In the genomic region with DNA sequence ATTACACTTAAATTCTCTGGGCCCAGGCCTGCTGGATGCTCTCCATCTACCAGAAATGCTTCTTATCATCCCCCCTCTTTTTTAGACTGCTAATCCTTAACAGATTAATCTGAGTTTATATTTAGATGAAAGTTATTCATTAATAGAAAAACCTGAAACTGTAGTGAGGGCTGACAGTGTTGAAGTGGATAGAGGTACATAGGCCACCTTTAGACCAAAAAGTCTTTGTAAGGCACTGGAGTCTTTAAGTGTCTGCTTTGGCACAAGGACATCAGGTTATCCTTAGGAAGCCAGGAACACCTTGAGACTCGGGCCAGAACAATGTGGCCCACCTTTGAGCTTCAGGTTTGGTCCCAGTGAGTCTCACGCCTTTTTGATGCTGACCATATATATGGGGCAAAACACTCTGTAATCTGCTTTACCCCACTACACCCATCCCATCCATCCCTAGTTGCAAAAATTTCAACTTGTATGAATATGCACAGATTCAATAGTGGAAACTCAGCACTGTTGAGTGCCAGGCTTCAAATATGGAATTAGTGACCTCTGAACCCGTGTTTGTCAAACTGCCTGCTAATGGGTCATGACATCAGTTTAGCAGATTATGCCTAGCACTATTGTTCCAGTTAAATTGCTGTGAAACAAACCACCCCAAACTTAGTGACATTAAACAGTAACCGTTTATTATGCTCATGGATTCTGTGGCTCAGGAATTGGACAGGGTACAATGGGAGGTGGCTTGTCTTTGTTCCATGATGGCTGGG, we compare ENCODE assay signal across 2 cellular contexts.
TF ChIP-seq lines count a peak whose summit lies in the region.

No MANE protein-coding gene starts in this region.

TF ChIP-seq in GM12878, 131 proteins besides CTCF, POLR2A, EP300 and RAD21:
- TF ChIP-seq CREB1 (IDR thresholded peaks at IDR 0.05; ENCODE audit: low read depth) (no peak), NR2C1 (IDR thresholded peaks at IDR 0.05) (peak; percentile 48)

TF ChIP-seq in HepG2, 621 proteins besides CTCF, POLR2A, EP300 and RAD21 (continues in another document):
- TF ChIP-seq ZNF605 (CRISPR knock-in tag; IDR thresholded peaks at IDR 0.05) (0 out of 2 replicates have a peak, but pooled peaks have one; percentile 6), ATM (IDR thresholded peaks at IDR 0.05; ENCODE audit: borderline replicate concordance) (no peak), HIVEP1 (CRISPR knock-in tag; IDR thresholded peaks at IDR 0.05) (no peak), SAP130 (CRISPR knock-in tag; IDR thresholded peaks at IDR 0.05; ENCODE audit: low read depth) (0 out of 2 replicates have a peak, but pooled peaks have one; percentile 28), ZBTB1 (CRISPR knock-in tag; IDR thresholded peaks at IDR 0.05; ENCODE audit: borderline replicate concordance) (no peak), ZFP41 (CRISPR knock-in tag; IDR thresholded peaks at IDR 0.05; ENCODE audit: borderline replicate concordance) (no peak), ZNF17 (CRISPR knock-in tag; IDR thresholded peaks at IDR 0.05) (no peak), ZBTB7A (CRISPR knock-in tag; IDR thresholded peaks at IDR 0.05) (no peak), SOX13 (IDR thresholded peaks at IDR 0.05) (no peak), SOX13 (CRISPR knock-in tag; conservative IDR thresholded peaks at IDR 0.05 in 1 of 2, IDR thresholded peaks at IDR 0.05 in 1 of 2) (peak in 1 of 2 experiments; percentile 65; a peak in 2 of 4 replicates), LBX2 (CRISPR knock-in tag; IDR thresholded peaks at IDR 0.05; ENCODE audit: borderline replicate concordance) (no peak), GLMP (CRISPR knock-in tag; IDR thresholded peaks at IDR 0.05; ENCODE audit: borderline replicate concordance) (no peak), CEBPZ (IDR thresholded peaks at IDR 0.05; ENCODE audit: low read length) (no peak), ZNF776 (CRISPR knock-in tag; IDR thresholded peaks at IDR 0.05) (no peak), NFE2L1 (CRISPR knock-in tag; IDR thresholded peaks at IDR 0.05; ENCODE audit: borderline replicate concordance) (no peak), CCDC6 (CRISPR knock-in tag; IDR thresholded peaks at IDR 0.05) (no peak), BCL6 (CRISPR knock-in tag; IDR thresholded peaks at IDR 0.05) (no peak), HDAC1 (CRISPR knock-in tag; IDR thresholded peaks at IDR 0.05) (no peak), TBX2 (CRISPR knock-in tag; IDR thresholded peaks at IDR 0.05; ENCODE audit: borderline replicate concordance) (peak; percentile 46; the same call in 1 of the 2 replicates), ELF4 (CRISPR knock-in tag; IDR thresholded peaks at IDR 0.05; ENCODE audit: borderline replicate concordance) (no peak), THAP9 (CRISPR knock-in tag; IDR thresholded peaks at IDR 0.05; ENCODE audit: borderline replicate concordance) (no peak), ZNF264 (CRISPR knock-in tag; IDR thresholded peaks at IDR 0.05) (no peak), DMAP1 (CRISPR knock-in tag; IDR thresholded peaks at IDR 0.05) (no peak), ZNF7 (CRISPR knock-in tag; IDR thresholded peaks at IDR 0.05) (no peak), CREBL2 (CRISPR knock-in tag; IDR thresholded peaks at IDR 0.05; ENCODE audit: borderline replicate concordance) (no peak), HNF4G (IDR thresholded peaks at IDR 0.05; ENCODE audit: borderline replicate concordance, low read depth, low read length) (peak; percentile 38; the same call in 1 of the 2 replicates), HNF4G (CRISPR knock-in tag; IDR thresholded peaks at IDR 0.05; ENCODE audit: borderline replicate concordance, low read depth) (no peak), SATB2 (CRISPR knock-in tag; IDR thresholded peaks at IDR 0.05) (no peak), ZNF713 (CRISPR knock-in tag; IDR thresholded peaks at IDR 0.05) (no peak), ZSCAN25 (CRISPR knock-in tag; IDR thresholded peaks at IDR 0.05) (no peak), CHCHD3 (CRISPR knock-in tag; IDR thresholded peaks at IDR 0.05) (no peak), POGZ (CRISPR knock-in tag; IDR thresholded peaks at IDR 0.05) (no peak), SOX5 (CRISPR knock-in tag; IDR thresholded peaks at IDR 0.05; ENCODE audit: borderline replicate concordance) (peak; percentile 56; the same call in 1 of the 2 replicates), DPF2 (CRISPR knock-in tag; IDR thresholded peaks at IDR 0.05; ENCODE audit: borderline replicate concordance, low read depth) (no peak), ZNF83 (CRISPR knock-in tag; IDR thresholded peaks at IDR 0.05; ENCODE audit: borderline replicate concordance) (no peak), ZNF549 (CRISPR knock-in tag; IDR thresholded peaks at IDR 0.05) (no peak), ZNF562 (CRISPR knock-in tag; IDR thresholded peaks at IDR 0.05; ENCODE audit: borderline replicate concordance) (no peak), ZMYM2 (CRISPR knock-in tag; IDR thresholded peaks at IDR 0.05) (0 out of 2 replicates have a peak, but pooled peaks have one; percentile 22), ZNF883 (CRISPR knock-in tag; IDR thresholded peaks at IDR 0.05; ENCODE audit: not compliant biosample characterization) (no peak), NR2F6 (IDR thresholded peaks at IDR 0.05) (peak; percentile 60), NR2F6 (CRISPR knock-in tag; IDR thresholded peaks at IDR 0.05) (peak; percentile 39; the same call in 1 of the 2 replicates), MAFK (conservative IDR thresholded peaks at IDR 0.05 in 1 of 2, IDR thresholded peaks at IDR 0.05 in 1 of 2; ENCODE audit: low read length in 2 of 2) (no peak), SRF (IDR thresholded peaks at IDR 0.05; ENCODE audit: low read depth, low read length) (peak; percentile 53; the same call in 1 of the 2 replicates), ZNF577 (CRISPR knock-in tag; IDR thresholded peaks at IDR 0.05; ENCODE audit: borderline replicate concordance, low read depth) (no peak), ZSCAN31 (CRISPR knock-in tag; IDR thresholded peaks at IDR 0.05; ENCODE audit: low read depth) (no peak), CREB1 (IDR thresholded peaks at IDR 0.05) (no peak), CREB1 (CRISPR knock-in tag; IDR thresholded peaks at IDR 0.05) (0 out of 2 replicates have a peak, but pooled peaks have one; percentile 18), SOX6 (IDR thresholded peaks at IDR 0.05) (no peak), SOX6 (CRISPR knock-in tag; IDR thresholded peaks at IDR 0.05) (peak; percentile 35; the same call in 1 of the 2 replicates), ZNF558 (CRISPR knock-in tag; IDR thresholded peaks at IDR 0.05; ENCODE audit: borderline replicate concordance) (no peak), FOXO1 (CRISPR knock-in tag; IDR thresholded peaks at IDR 0.05) (no peak)
- TF ChIP-seq, protein P1, sequence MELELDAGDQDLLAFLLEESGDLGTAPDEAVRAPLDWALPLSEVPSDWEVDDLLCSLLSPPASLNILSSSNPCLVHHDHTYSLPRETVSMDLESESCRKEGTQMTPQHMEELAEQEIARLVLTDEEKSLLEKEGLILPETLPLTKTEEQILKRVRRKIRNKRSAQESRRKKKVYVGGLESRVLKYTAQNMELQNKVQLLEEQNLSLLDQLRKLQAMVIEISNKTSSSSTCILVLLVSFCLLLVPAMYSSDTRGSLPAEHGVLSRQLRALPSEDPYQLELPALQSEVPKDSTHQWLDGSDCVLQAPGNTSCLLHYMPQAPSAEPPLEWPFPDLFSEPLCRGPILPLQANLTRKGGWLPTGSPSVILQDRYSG (CRISPR knock-in tag; IDR thresholded peaks at IDR 0.05), result no peak
- TF ChIP-seq, protein P2, sequence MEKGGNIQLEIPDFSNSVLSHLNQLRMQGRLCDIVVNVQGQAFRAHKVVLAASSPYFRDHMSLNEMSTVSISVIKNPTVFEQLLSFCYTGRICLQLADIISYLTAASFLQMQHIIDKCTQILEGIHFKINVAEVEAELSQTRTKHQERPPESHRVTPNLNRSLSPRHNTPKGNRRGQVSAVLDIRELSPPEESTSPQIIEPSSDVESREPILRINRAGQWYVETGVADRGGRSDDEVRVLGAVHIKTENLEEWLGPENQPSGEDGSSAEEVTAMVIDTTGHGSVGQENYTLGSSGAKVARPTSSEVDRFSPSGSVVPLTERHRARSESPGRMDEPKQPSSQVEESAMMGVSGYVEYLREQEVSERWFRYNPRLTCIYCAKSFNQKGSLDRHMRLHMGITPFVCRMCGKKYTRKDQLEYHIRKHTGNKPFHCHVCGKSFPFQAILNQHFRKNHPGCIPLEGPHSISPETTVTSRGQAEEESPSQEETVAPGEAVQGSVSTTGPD (CRISPR knock-in tag; IDR thresholded peaks at IDR 0.05), result no peak
- TF ChIP-seq, protein P3, sequence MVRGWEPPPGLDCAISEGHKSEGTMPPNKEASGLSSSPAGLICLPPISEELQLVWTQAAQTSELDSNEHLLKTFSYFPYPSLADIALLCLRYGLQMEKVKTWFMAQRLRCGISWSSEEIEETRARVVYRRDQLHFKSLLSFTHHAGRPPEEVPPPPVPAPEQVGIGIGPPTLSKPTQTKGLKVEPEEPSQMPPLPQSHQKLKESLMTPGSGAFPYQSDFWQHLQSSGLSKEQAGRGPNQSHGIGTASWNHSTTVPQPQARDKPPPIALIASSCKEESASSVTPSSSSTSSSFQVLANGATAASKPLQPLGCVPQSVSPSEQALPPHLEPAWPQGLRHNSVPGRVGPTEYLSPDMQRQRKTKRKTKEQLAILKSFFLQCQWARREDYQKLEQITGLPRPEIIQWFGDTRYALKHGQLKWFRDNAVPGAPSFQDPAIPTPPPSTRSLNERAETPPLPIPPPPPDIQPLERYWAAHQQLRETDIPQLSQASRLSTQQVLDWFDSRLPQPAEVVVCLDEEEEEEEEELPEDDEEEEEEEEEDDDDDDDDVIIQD (CRISPR knock-in tag; IDR thresholded peaks at IDR 0.05; ENCODE audit: low read depth), result 0 out of 2 replicates have a peak, but pooled peaks have one; percentile 18
- TF ChIP-seq, protein P4, sequence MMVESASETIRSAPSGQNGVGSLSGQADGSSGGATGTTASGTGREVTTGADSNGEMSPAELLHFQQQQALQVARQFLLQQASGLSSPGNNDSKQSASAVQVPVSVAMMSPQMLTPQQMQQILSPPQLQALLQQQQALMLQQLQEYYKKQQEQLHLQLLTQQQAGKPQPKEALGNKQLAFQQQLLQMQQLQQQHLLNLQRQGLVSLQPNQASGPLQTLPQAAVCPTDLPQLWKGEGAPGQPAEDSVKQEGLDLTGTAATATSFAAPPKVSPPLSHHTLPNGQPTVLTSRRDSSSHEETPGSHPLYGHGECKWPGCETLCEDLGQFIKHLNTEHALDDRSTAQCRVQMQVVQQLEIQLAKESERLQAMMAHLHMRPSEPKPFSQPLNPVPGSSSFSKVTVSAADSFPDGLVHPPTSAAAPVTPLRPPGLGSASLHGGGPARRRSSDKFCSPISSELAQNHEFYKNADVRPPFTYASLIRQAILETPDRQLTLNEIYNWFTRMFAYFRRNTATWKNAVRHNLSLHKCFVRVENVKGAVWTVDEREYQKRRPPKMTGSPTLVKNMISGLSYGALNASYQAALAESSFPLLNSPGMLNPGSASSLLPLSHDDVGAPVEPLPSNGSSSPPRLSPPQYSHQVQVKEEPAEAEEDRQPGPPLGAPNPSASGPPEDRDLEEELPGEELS (CRISPR knock-in tag; IDR thresholded peaks at IDR 0.05), result 0 out of 2 replicates have a peak, but pooled peaks have one; percentile 4
